6 cellular contexts compared by ENCODE assay signal in the genomic region with DNA sequence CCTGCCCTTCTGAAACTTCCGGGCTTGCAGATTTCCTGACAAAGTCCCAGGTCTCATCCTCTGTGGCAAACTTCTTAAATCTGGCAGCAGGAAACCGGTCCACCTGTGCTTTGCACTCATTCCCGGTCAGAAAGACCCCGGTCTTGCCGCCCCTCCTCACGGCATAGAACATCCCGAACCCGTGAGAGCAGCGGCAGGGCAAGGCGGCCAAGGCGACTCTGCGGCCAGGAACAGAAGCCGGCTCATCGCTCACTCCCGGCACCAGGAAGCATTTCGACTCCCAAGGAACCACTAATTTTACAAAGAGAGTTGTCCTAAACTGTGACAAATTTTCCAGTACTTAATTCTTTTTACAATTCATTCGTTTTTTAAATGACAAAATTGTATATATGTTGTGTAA.
DNase-seq lines count a peak whose midpoint lies in the region; ATAC-seq, FAIRE-seq and TF ChIP-seq lines count a peak whose summit lies in the region.
"Not testable (repeated sequence)": the region's sequence is repeated elsewhere in the genome, so short reads cannot be mapped to it uniquely, and the experiment has no call there.

No MANE protein-coding gene starts in this region.

- not testable (repeated sequence) for FAIRE-seq in K562 (lab: Jason Lieb, UNC)

- H3K36me3 ChIP-seq in GM23338 (ENCODE audit: insufficient read depth); K562 (ENCODE audit: control insufficient read depth, insufficient read depth, low read length); left ventricle myocardium inferior; osteoblast (ENCODE audit: insufficient read depth, low read length): not testable (repeated sequence)

- WGBS in K562 (ENCODE audit: insufficient coverage, low coverage, missing lambda C conversion rate) = 72% methylated on average over 8 of the region's 17 CpGs

- H3K4me1 Mint-ChIP-seq in CD14-positive monocyte; activated CD4-positive, alpha-beta T cell treated with anti-CD3 and anti-CD28 coated beads, Interleukin-2, amount 10 ng/mL, durations not matched to agents 24 days and 14 days: not testable (repeated sequence)
- peaks cover 38% of the 10 kb centered on the region for H3K4me1 Mint-ChIP-seq in GM23338

- not testable (repeated sequence) for H3K9me3 ChIP-seq in K562 (replicated peaks; ENCODE audit: control insufficient read depth, insufficient read depth, low read depth, low read length); left ventricle myocardium inferior (replicated peaks); osteoblast (ENCODE audit: low read depth, low read length)

- DNase-seq in CD14-positive monocyte (ENCODE audit: low spot score); GM23338 (ENCODE audit: low spot score); K562 (ENCODE audit: extremely low read depth in 1 of 4, low spot score in 3 of 4); left ventricle myocardium inferior: not testable (repeated sequence)
- DNase-seq in activated CD4-positive, alpha-beta T cell treated with anti-CD3 and anti-CD28 coated beads, Interleukin-2, amount 10 ng/mL, durations not matched to agents 24 days and 14 days = peak; percentile 49
- peak; percentile 46 for DNase-seq in osteoblast (ENCODE audit: insufficient read length, low spot score, missing footprints)

- not testable (repeated sequence) for H3K9ac ChIP-seq in K562 (ENCODE audit: insufficient read depth in 1 of 2, low read depth in 2 of 2, low read length in 2 of 2)

- not testable (repeated sequence) for TF ChIP-seq RAD21 in K562 (CRISPR knock-in tag; conservative IDR thresholded peaks at IDR 0.05 in 1 of 2, IDR thresholded peaks at IDR 0.05 in 1 of 2)

- not testable (repeated sequence) for BruUV-seq in K562 (replicated peaks; lab: Mats Ljungman, UMichigan)

- peaks cover 32 to 37% (median 36%) of the 10 kb centered on the region in 3 donors for H3K27me3 Mint-ChIP-seq in CD14-positive monocyte (ENCODE audit: low read depth in 3 of 3)
- H3K27me3 Mint-ChIP-seq in GM23338 (ENCODE audit: insufficient read depth, low read depth, poor library complexity) = not testable (repeated sequence)
- peaks cover 38% of the 10 kb centered on the region for H3K27me3 Mint-ChIP-seq in activated CD4-positive, alpha-beta T cell treated with anti-CD3 and anti-CD28 coated beads, Interleukin-2, amount 10 ng/mL, durations not matched to agents 24 days and 14 days

- TF ChIP-seq POLR2A in K562 (conservative IDR thresholded peaks at IDR 0.05) = not testable (repeated sequence)

- not testable (repeated sequence) for H3K9me2 ChIP-seq in GM23338 (ENCODE audit: insufficient read depth)

- not testable (repeated sequence) for H3K27ac Mint-ChIP-seq in CD14-positive monocyte; GM23338; activated CD4-positive, alpha-beta T cell treated with anti-CD3 and anti-CD28 coated beads, Interleukin-2, amount 10 ng/mL, durations not matched to agents 24 days and 14 days

- intact Hi-C loops in CD14-positive monocyte (cut with micrococcal nuclease); activated CD4-positive, alpha-beta T cell treated with anti-CD3 and anti-CD28 coated beads, Interleukin-2, amount 10 ng/mL, durations not matched to agents 24 days and 14 days (cut with micrococcal nuclease); K562 (cut with micrococcal nuclease); left ventricle myocardium inferior (cut with micrococcal nuclease): not testable (repeated sequence)

- TF ChIP-seq EP300 in K562 (IDR thresholded peaks at IDR 0.05; ENCODE audit: low read length) = not testable (repeated sequence)

- H3K36me3 Mint-ChIP-seq in CD14-positive monocyte; GM23338 (ENCODE audit: low read depth); activated CD4-positive, alpha-beta T cell treated with anti-CD3 and anti-CD28 coated beads, Interleukin-2, amount 10 ng/mL, durations not matched to agents 24 days and 14 days (ENCODE audit: low read depth): not testable (repeated sequence)

- not testable (repeated sequence) for H2AFZ ChIP-seq in GM23338; K562 (ENCODE audit: low read depth, low read length); osteoblast (ENCODE audit: low read length)

- not testable (repeated sequence) for H3K27ac ChIP-seq in GM23338 (ENCODE audit: low read depth); K562 (ENCODE audit: extremely low read depth, low read depth, low read length); left ventricle myocardium inferior (replicated peaks); osteoblast (ENCODE audit: low read depth, low read length)

- POLR2A ChIA-PET in K562 (lab: Yijun Ruan, JAX) = not testable (repeated sequence)

- H3K4me3 Mint-ChIP-seq in CD14-positive monocyte = peak overlapping the region; percentile 17 to 67
- not testable (repeated sequence) for H3K4me3 Mint-ChIP-seq in GM23338; activated CD4-positive, alpha-beta T cell treated with anti-CD3 and anti-CD28 coated beads, Interleukin-2, amount 10 ng/mL, durations not matched to agents 24 days and 14 days

- H3K4me2 ChIP-seq in GM23338; K562 (ENCODE audit: insufficient read depth, low read length); osteoblast (ENCODE audit: insufficient read depth, low read length): not testable (repeated sequence)

- in situ Hi-C loops in K562 (cut with MboI) = not testable (repeated sequence)

- H3K4me3 ChIP-seq in GM23338; K562; osteoblast (ENCODE audit: insufficient read depth, low read length): not testable (repeated sequence)
- H3K4me3 ChIP-seq in left ventricle myocardium inferior = peak overlapping the region; percentile 4

- not testable (repeated sequence) for H3K9me1 ChIP-seq in K562 (ENCODE audit: control insufficient read depth, insufficient read depth, low read length)

- CTCF ChIA-PET in K562 (lab: Yijun Ruan, JAX; ENCODE audit: low intra/inter-chr PET ratio) = not testable (repeated sequence)

- H3K9me3 Mint-ChIP-seq in CD14-positive monocyte; GM23338; activated CD4-positive, alpha-beta T cell treated with anti-CD3 and anti-CD28 coated beads, Interleukin-2, amount 10 ng/mL, durations not matched to agents 24 days and 14 days: not testable (repeated sequence)

- ATAC-seq in GM23338 = peak; percentile 40
- ATAC-seq in K562 = not testable (repeated sequence)

- H3K4me1 ChIP-seq in GM23338 (ENCODE audit: insufficient read depth) = peaks cover 16% of the 10 kb centered on the region
- H3K4me1 ChIP-seq in K562 (replicated peaks in 1 of 2; ENCODE audit: control insufficient read depth in 2 of 2, insufficient read depth in 2 of 2, low read length in 2 of 2); left ventricle myocardium inferior; osteoblast (ENCODE audit: insufficient read depth, low read length): not testable (repeated sequence)

- H3K79me2 ChIP-seq in GM23338 (replicated peaks; ENCODE audit: insufficient read depth); K562 (ENCODE audit: control insufficient read depth, insufficient read depth, low read length); osteoblast (ENCODE audit: insufficient read depth, low read length): not testable (repeated sequence)

- not testable (repeated sequence) for TF ChIP-seq CTCF in CD14-positive monocyte (IDR thresholded peaks at IDR 0.05); GM23338 (conservative IDR thresholded peaks at IDR 0.05; ENCODE audit: low read depth in 2 of 2); K562 (IDR thresholded peaks at IDR 0.05 in 2 of 3, conservative IDR thresholded peaks at IDR 0.05 in 1 of 3; ENCODE audit: insufficient read depth in 2 of 3, low read depth in 1 of 3, low read length in 3 of 3); left ventricle myocardium inferior (IDR thresholded peaks at IDR 0.05; ENCODE audit: borderline replicate concordance); osteoblast (IDR thresholded peaks at IDR 0.05; ENCODE audit: extremely low read depth, low read depth, low read length)

- H3F3A ChIP-seq in GM23338 (replicated peaks; ENCODE audit: low read depth) = not testable (repeated sequence)

- H4K20me1 ChIP-seq in GM23338 (replicated peaks; ENCODE audit: insufficient read depth); K562 (replicated peaks; ENCODE audit: control insufficient read depth, insufficient read depth, low read length); osteoblast (ENCODE audit: insufficient read depth, low read length): not testable (repeated sequence)

- H3K27me3 ChIP-seq in GM23338 (ENCODE audit: insufficient read depth); K562 (ENCODE audit: control insufficient read depth in 2 of 2, insufficient read depth in 2 of 2, low read length in 2 of 2); osteoblast (ENCODE audit: insufficient read depth, low read length): not testable (repeated sequence)
- peaks cover 20% of the 10 kb centered on the region for H3K27me3 ChIP-seq in left ventricle myocardium inferior (ENCODE audit: low read depth)

TF ChIP-seq in K562, 482 proteins besides CTCF, POLR2A, EP300 and RAD21:
- TF ChIP-seq POLR2G (IDR thresholded peaks at IDR 0.05; ENCODE audit: low read depth, low read length) = 0 out of 2 replicates have a peak, but pooled peaks have one; percentile 26
